In the genomic region with DNA sequence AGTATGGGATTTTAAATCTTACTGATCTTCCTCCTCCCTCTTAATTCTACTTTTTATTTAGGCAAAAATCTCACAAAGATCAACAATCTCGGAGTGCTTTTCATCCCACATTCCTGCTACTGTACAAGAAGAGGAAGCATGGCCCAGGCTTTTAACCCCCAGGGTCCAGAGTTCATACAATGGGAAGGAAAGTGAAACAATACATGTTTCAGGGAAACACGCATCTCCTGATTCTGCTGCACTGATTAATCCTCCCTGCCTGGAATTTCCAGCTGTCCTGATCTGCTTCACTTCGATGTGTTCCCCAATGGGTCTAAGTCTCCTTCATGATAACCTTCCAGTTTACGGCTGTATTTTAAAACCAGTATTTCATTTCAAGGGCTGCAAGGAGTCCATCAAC, we compare ENCODE assay signal across 1 cellular context.
TF ChIP-seq lines count a peak whose summit lies in the region.

No MANE protein-coding gene starts in this region.

TF ChIP-seq in HepG2, 621 proteins besides CTCF, POLR2A, EP300 and RAD21 (continued from another document):
- TF ChIP-seq, protein P1, sequence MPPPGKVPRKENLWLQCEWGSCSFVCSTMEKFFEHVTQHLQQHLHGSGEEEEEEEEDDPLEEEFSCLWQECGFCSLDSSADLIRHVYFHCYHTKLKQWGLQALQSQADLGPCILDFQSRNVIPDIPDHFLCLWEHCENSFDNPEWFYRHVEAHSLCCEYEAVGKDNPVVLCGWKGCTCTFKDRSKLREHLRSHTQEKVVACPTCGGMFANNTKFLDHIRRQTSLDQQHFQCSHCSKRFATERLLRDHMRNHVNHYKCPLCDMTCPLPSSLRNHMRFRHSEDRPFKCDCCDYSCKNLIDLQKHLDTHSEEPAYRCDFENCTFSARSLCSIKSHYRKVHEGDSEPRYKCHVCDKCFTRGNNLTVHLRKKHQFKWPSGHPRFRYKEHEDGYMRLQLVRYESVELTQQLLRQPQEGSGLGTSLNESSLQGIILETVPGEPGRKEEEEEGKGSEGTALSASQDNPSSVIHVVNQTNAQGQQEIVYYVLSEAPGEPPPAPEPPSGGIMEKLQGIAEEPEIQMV (CRISPR knock-in tag; IDR thresholded peaks at IDR 0.05; ENCODE audit: low read depth): no peak
- no peak for TF ChIP-seq GTF3A (CRISPR knock-in tag; conservative IDR thresholded peaks at IDR 0.05)
- TF ChIP-seq, protein P2, sequence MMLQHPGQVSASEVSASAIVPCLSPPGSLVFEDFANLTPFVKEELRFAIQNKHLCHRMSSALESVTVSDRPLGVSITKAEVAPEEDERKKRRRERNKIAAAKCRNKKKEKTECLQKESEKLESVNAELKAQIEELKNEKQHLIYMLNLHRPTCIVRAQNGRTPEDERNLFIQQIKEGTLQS (CRISPR knock-in tag; IDR thresholded peaks at IDR 0.05): no peak
- TF ChIP-seq ZNF749 (CRISPR knock-in tag; IDR thresholded peaks at IDR 0.05; ENCODE audit: borderline replicate concordance): no peak
- peak; percentile 38; the same call in 1 of the 2 replicates for TF ChIP-seq HNF4A (CRISPR knock-in tag; IDR thresholded peaks at IDR 0.05)
